In genomic region chr9:35570709-35571108, GRCh38 we compare ENCODE assay signal across 15 cellular contexts. TPM values are rescaled to one million over a fixed set of nuclear protein-coding genes. Genes with fewer than 3 reads are reported as not detected.
DNase-seq lines count a peak whose midpoint lies in the region; ATAC-seq, FAIRE-seq and TF ChIP-seq lines count a peak whose summit lies in the region.
"Had no signal": no experiment of that assay in that cellular context is flagged by ENCODE, and none has a peak within 500 bp of the region (broad histone marks: within the 10 kb centered on the region; RNA-seq: fewer than 3 reads in every experiment).

No MANE protein-coding gene starts in this region.

- no peak for TF ChIP-seq POLR2A in upper lobe of left lung (IDR thresholded peaks at IDR 0.05)

- no peak overlapping the region for H3K4me3 Mint-ChIP-seq in CD4-positive, CD25-positive, alpha-beta regulatory T cell
- peak overlapping the region; percentile 39 for H3K4me3 Mint-ChIP-seq in activated CD8-positive, alpha-beta T cell treated with anti-CD3 and anti-CD28 coated beads, Interleukin-2, amount 10 ng/mL, durations not matched to agents 7 days and 5 days
- H3K4me3 Mint-ChIP-seq in natural killer cell: peak overlapping the region; percentile 69
- H3K4me3 Mint-ChIP-seq: endodermal cell had no signal

- H3K4me1 Mint-ChIP-seq in CD4-positive, CD25-positive, alpha-beta regulatory T cell: peaks cover 6 to 13% (median 9%) of the 10 kb centered on the region in 4 donors
- H3K4me1 Mint-ChIP-seq in activated CD8-positive, alpha-beta T cell treated with anti-CD3 and anti-CD28 coated beads, Interleukin-2, amount 10 ng/mL, durations not matched to agents 7 days and 5 days (ENCODE audit: low read depth): peaks cover 40% of the 10 kb centered on the region
- peaks cover 20 to 21% of the 10 kb centered on the region in 2 donors for H3K4me1 Mint-ChIP-seq in natural killer cell
- H3K4me1 Mint-ChIP-seq: endodermal cell had no signal

- no peak for TF ChIP-seq CTCF in natural killer cell (IDR thresholded peaks at IDR 0.05)
- no peak for TF ChIP-seq CTCF in upper lobe of left lung (IDR thresholded peaks at IDR 0.05)

- no peak overlapping the region for H3K27ac ChIP-seq in CD4-positive, CD25-positive, alpha-beta regulatory T cell (ENCODE audit: insufficient read depth, low read length, poor library complexity, severe bottlenecking)
- H3K27ac ChIP-seq in upper lobe of left lung: no peak overlapping the region
- H3K27ac ChIP-seq: body of pancreas, WERI-Rb-1 had no signal

- no peaks in the 10 kb centered on the region for H3K36me3 Mint-ChIP-seq in CD4-positive, CD25-positive, alpha-beta regulatory T cell
- no peaks in the 10 kb centered on the region for H3K36me3 Mint-ChIP-seq in activated CD8-positive, alpha-beta T cell treated with anti-CD3 and anti-CD28 coated beads, Interleukin-2, amount 10 ng/mL, durations not matched to agents 7 days and 5 days (ENCODE audit: low read depth)
- no peaks in the 10 kb centered on the region for H3K36me3 Mint-ChIP-seq in natural killer cell

- intact Hi-C loops in natural killer cell (cut with micrococcal nuclease): no loop called here

- FAIRE-seq in GM18507 (lab: Jason Lieb, UNC): peak; percentile 94
- FAIRE-seq: small intestine had no signal

- DNase-seq in CD4-positive, CD25-positive, alpha-beta regulatory T cell: peak in 1 of 3 donors; percentile 20
- DNase-seq in GM18507 (ENCODE audit: extremely low spot score, insufficient read length, low read depth): no peak
- peak; percentile 69 for DNase-seq in activated CD8-positive, alpha-beta T cell treated with anti-CD3 and anti-CD28 coated beads, Interleukin-2, amount 10 ng/mL, durations not matched to agents 7 days and 5 days
- DNase-seq in natural killer cell: no peak
- no peak for DNase-seq in 8988T
- no peak for DNase-seq in C1 segment of cervical spinal cord (lab: John Stamatoyannopoulos, UW)
- DNase-seq in upper lobe of left lung: no peak
- DNase-seq: body of pancreas, endodermal cell, left lung, NCI-H774, SHP77 treated with DMSO at 0.1 percent for 48 hours, small intestine, WERI-Rb-1 had no signal

- ATAC-seq in CD4-positive, CD25-positive, alpha-beta regulatory T cell (ENCODE audit: low read depth in 2 of 2): no peak
- ATAC-seq in activated CD8-positive, alpha-beta T cell treated with anti-CD3 and anti-CD28 coated beads, Interleukin-2, amount 10 ng/mL, durations not matched to agents 7 days and 5 days: peak; percentile 87
- ATAC-seq in natural killer cell (peak; percentile 83 to 98 (median 94)), upper lobe of left lung (ENCODE audit: low FRiP score in 2 of 2) (no peak)
- ATAC-seq: body of pancreas, left lung had no signal

- H3K27ac Mint-ChIP-seq in CD4-positive, CD25-positive, alpha-beta regulatory T cell: peak overlapping the region in 2 of 3 donors; percentile 6 to 31
- peak overlapping the region; percentile 95 for H3K27ac Mint-ChIP-seq in activated CD8-positive, alpha-beta T cell treated with anti-CD3 and anti-CD28 coated beads, Interleukin-2, amount 10 ng/mL, durations not matched to agents 7 days and 5 days
- peak overlapping the region; percentile 89 to 90 for H3K27ac Mint-ChIP-seq in natural killer cell
- H3K27ac Mint-ChIP-seq: endodermal cell had no signal

- no peaks in the 10 kb centered on the region for H3K27me3 ChIP-seq in CD4-positive, CD25-positive, alpha-beta regulatory T cell (ENCODE audit: control insufficient read depth, insufficient read depth, low read length)
- no peaks in the 10 kb centered on the region for H3K27me3 ChIP-seq in upper lobe of left lung
- H3K27me3 ChIP-seq: body of pancreas, left lung had no signal

- peaks cover 0 to 1% (median 0%) of the 10 kb centered on the region in 7 donors for H3K9me3 Mint-ChIP-seq in CD4-positive, CD25-positive, alpha-beta regulatory T cell
- no peaks in the 10 kb centered on the region for H3K9me3 Mint-ChIP-seq in activated CD8-positive, alpha-beta T cell treated with anti-CD3 and anti-CD28 coated beads, Interleukin-2, amount 10 ng/mL, durations not matched to agents 7 days and 5 days (ENCODE audit: insufficient read depth)
- H3K9me3 Mint-ChIP-seq in natural killer cell: no peaks in the 10 kb centered on the region
- H3K9me3 Mint-ChIP-seq: endodermal cell had no signal

- TF ChIP-seq EP300 in upper lobe of left lung (IDR thresholded peaks at IDR 0.05): no peak

- H3K9me3 ChIP-seq in CD4-positive, CD25-positive, alpha-beta regulatory T cell (ENCODE audit: control insufficient read depth in 2 of 2, low read length in 2 of 2): no peaks in the 10 kb centered on the region
- no peaks in the 10 kb centered on the region for H3K9me3 ChIP-seq in upper lobe of left lung
- H3K9me3 ChIP-seq: body of pancreas, HAP-1, left lung had no signal

- CTCF ChIA-PET in activated CD8-positive, alpha-beta T cell treated with anti-CD3 and anti-CD28 coated beads, Interleukin-2, amount 10 ng/mL, durations not matched to agents 7 days and 5 days (lab: Charles Lee): interaction anchor here (1.2 to 3.2 kb wide), 4 partner anchors 16 to 868 kb away, joined by 3 to 11 read pairs (median 5); no protein-coding TSS in a partner anchor

- H3K27me3 Mint-ChIP-seq in CD4-positive, CD25-positive, alpha-beta regulatory T cell: no peaks in the 10 kb centered on the region
- H3K27me3 Mint-ChIP-seq in activated CD8-positive, alpha-beta T cell treated with anti-CD3 and anti-CD28 coated beads, Interleukin-2, amount 10 ng/mL, durations not matched to agents 7 days and 5 days (ENCODE audit: low read depth): no peaks in the 10 kb centered on the region
- H3K27me3 Mint-ChIP-seq in natural killer cell (ENCODE audit: low read depth in 2 of 2): no peaks in the 10 kb centered on the region

- 70 to 77% methylated on average over 5 of the region's 5 CpGs for WGBS in upper lobe of left lung, 2 donors

- POLR2A ChIA-PET in activated CD8-positive, alpha-beta T cell treated with anti-CD3 and anti-CD28 coated beads, Interleukin-2, amount 10 ng/mL, durations not matched to agents 7 days and 5 days (lab: Charles Lee): no interaction called here

- no peaks in the 10 kb centered on the region for H3K4me1 ChIP-seq in CD4-positive, CD25-positive, alpha-beta regulatory T cell (ENCODE audit: control insufficient read depth, insufficient read depth, low read length, poor library complexity, severe bottlenecking)
- H3K4me1 ChIP-seq in upper lobe of left lung: no peaks in the 10 kb centered on the region
- H3K4me1 ChIP-seq: body of pancreas, HAP-1 had no signal

- no peaks in the 10 kb centered on the region for H3K36me3 ChIP-seq in CD4-positive, CD25-positive, alpha-beta regulatory T cell (ENCODE audit: control insufficient read depth, insufficient read depth, low read length)
- no peaks in the 10 kb centered on the region for H3K36me3 ChIP-seq in upper lobe of left lung
- H3K36me3 ChIP-seq: HAP-1, left lung, WERI-Rb-1 had no signal

- H3K4me3 ChIP-seq in CD4-positive, CD25-positive, alpha-beta regulatory T cell (ENCODE audit: low read depth, low read length): no peak overlapping the region
- H3K4me3 ChIP-seq in upper lobe of left lung: no peak overlapping the region
- H3K4me3 ChIP-seq: body of pancreas, HAP-1, left lung had no signal

RNA-seq across cellular contexts. Expression of gene TESK1, which starts 34.4 kb away (rescaled TPM):
- total RNA-seq in CD4-positive, CD25-positive, alpha-beta regulatory T cell: 24.5 TPM
- 1 to 10 TPM; 3.9 to 5.7 (median 4.5) TPM for polyA plus RNA-seq in CD4-positive, CD25-positive, alpha-beta regulatory T cell
- total RNA-seq in activated CD8-positive, alpha-beta T cell treated with anti-CD3 and anti-CD28 coated beads, Interleukin-2, amount 10 ng/mL, durations not matched to agents 7 days and 5 days: 10 to 100 TPM; 41.6 to 47.1 TPM
- 10 to 100 TPM; 40.7 to 72.5 (median 47.5) TPM for total RNA-seq in natural killer cell
- total RNA-seq in upper lobe of left lung: 10 to 100 TPM; 36.9 to 61.9 (median 43.6) TPM

RNA-seq across cellular contexts. Expression of gene CD72, which starts 47.5 kb away (rescaled TPM):
- total RNA-seq in CD4-positive, CD25-positive, alpha-beta regulatory T cell: 7.9 TPM
- polyA plus RNA-seq in CD4-positive, CD25-positive, alpha-beta regulatory T cell: 1 to 10 TPM; 1.0 to 4.0 (median 1.9) TPM
- 10 to 100 TPM; 11.6 to 15.0 TPM for total RNA-seq in activated CD8-positive, alpha-beta T cell treated with anti-CD3 and anti-CD28 coated beads, Interleukin-2, amount 10 ng/mL, durations not matched to agents 7 days and 5 days
- total RNA-seq in natural killer cell: 10 to 100 TPM; 27.0 to 48.1 (median 32.3) TPM
- total RNA-seq in upper lobe of left lung: 10 to 100 TPM in 2 of 6 donors, 1 to 10 TPM in 4; 2.5 to 44.0 (median 7.2) TPM

Comparison
In these comparisons a context has a peak if more than half of its experiments do, and no peak if none do; other contexts are left out.
1. ATAC-seq: peak in activated CD8-positive, alpha-beta T cell treated with anti-CD3 and anti-CD28 coated beads, Interleukin-2, amount 10 ng/mL, durations not matched to agents 7 days and 5 days (single experiment) and natural killer cell (3 of 3); none in CD4-positive, CD25-positive, alpha-beta regulatory T cell (0 of 2) and upper lobe of left lung (0 of 2).
2. H3K27ac Mint-ChIP-seq: peak in every context shown above with its lines; median percentile 95 in activated CD8-positive, alpha-beta T cell treated with anti-CD3 and anti-CD28 coated beads, Interleukin-2, amount 10 ng/mL, durations not matched to agents 7 days and 5 days; 90 in natural killer cell; 18 in CD4-positive, CD25-positive, alpha-beta regulatory T cell.
3. H3K4me3 Mint-ChIP-seq: peak in activated CD8-positive, alpha-beta T cell treated with anti-CD3 and anti-CD28 coated beads, Interleukin-2, amount 10 ng/mL, durations not matched to agents 7 days and 5 days (single experiment) and natural killer cell (single experiment); none in CD4-positive, CD25-positive, alpha-beta regulatory T cell (0 of 4).